ENCODE assay signal across 1 cellular context in the genomic region with DNA sequence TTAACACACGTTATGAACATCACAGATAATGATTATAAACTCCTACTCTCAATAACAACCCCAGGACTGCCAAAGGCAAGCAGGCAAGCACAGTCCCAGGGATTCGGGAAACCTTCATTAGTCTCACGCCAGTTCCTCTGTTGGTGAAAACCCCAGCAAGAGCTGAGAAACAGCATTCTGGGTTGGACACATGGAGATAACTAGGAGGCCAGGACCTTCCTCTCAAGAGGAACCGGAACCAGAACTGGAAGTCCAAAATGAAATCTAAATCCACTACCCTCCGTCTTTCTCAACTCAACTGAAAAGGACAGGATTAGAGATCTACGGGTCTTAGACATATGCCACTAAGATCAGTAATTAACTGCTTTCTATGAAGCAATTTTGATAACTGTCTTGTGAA.
TF ChIP-seq lines count a peak whose summit lies in the region.

No MANE protein-coding gene starts in this region.

TF ChIP-seq in IMR-90, 13 proteins besides CTCF, POLR2A, EP300 and RAD21:
- TF ChIP-seq MAZ (IDR thresholded peaks at IDR 0.05; ENCODE audit: borderline replicate concordance, low read depth, low read length) = no peak
- TF ChIP-seq, protein P1, sequence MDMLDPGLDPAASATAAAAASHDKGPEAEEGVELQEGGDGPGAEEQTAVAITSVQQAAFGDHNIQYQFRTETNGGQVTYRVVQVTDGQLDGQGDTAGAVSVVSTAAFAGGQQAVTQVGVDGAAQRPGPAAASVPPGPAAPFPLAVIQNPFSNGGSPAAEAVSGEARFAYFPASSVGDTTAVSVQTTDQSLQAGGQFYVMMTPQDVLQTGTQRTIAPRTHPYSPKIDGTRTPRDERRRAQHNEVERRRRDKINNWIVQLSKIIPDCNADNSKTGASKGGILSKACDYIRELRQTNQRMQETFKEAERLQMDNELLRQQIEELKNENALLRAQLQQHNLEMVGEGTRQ (IDR thresholded peaks at IDR 0.05; ENCODE audit: low read depth, low read length) = no peak
- no peak for TF ChIP-seq NFE2L2 (IDR thresholded peaks at IDR 0.05; ENCODE audit: low read depth, low read length)
- TF ChIP-seq CHD1 (IDR thresholded peaks at IDR 0.05; ENCODE audit: low read depth, low read length) = no peak
- no peak for TF ChIP-seq RFX5 (IDR thresholded peaks at IDR 0.05; ENCODE audit: low read depth, low read length)
- no peak for TF ChIP-seq BHLHE40 (IDR thresholded peaks at IDR 0.05; ENCODE audit: low read depth, low read length)
- no peak for TF ChIP-seq CEBPB (IDR thresholded peaks at IDR 0.05; ENCODE audit: low read depth, low read length)
- no peak for TF ChIP-seq FOS (IDR thresholded peaks at IDR 0.05; ENCODE audit: low read depth, low read length)
- TF ChIP-seq SMC3 (IDR thresholded peaks at IDR 0.05; ENCODE audit: low read depth, low read length) = no peak
- no peak for TF ChIP-seq MXI1 (IDR thresholded peaks at IDR 0.05; ENCODE audit: borderline replicate concordance, low read depth, low read length)
- TF ChIP-seq, protein P2, sequence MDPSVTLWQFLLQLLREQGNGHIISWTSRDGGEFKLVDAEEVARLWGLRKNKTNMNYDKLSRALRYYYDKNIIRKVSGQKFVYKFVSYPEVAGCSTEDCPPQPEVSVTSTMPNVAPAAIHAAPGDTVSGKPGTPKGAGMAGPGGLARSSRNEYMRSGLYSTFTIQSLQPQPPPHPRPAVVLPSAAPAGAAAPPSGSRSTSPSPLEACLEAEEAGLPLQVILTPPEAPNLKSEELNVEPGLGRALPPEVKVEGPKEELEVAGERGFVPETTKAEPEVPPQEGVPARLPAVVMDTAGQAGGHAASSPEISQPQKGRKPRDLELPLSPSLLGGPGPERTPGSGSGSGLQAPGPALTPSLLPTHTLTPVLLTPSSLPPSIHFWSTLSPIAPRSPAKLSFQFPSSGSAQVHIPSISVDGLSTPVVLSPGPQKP (IDR thresholded peaks at IDR 0.05; ENCODE audit: borderline replicate concordance, low read depth, low read length) = no peak
- no peak for TF ChIP-seq RCOR1 (IDR thresholded peaks at IDR 0.05; ENCODE audit: insufficient replicate concordance, low read length)
